ENCODE assay signal across 1 cellular context in genomic region chr19:40006273-40006691, GRCh38.
TF ChIP-seq lines count a peak whose summit lies in the region.

No MANE protein-coding gene starts in this region.

TF ChIP-seq in WTC11, 78 proteins besides CTCF, POLR2A, EP300 and RAD21 (continued from another document):
- no peak for TF ChIP-seq ZNF532 (CRISPR knock-in tag; IDR thresholded peaks at IDR 0.05; ENCODE audit: borderline replicate concordance)
- no peak for TF ChIP-seq ATF3 (CRISPR knock-in tag; conservative IDR thresholded peaks at IDR 0.05)
